ENCODE assay signal across 8 cellular contexts in genomic region chr11:111417766-111418435, GRCh38. TPM values are rescaled to one million over a fixed set of nuclear protein-coding genes. Genes with fewer than 3 reads are reported as not detected.
DNase-seq lines count a peak whose midpoint lies in the region; ATAC-seq and TF ChIP-seq lines count a peak whose summit lies in the region.

No MANE protein-coding gene starts in this region.

- CTCF ChIA-PET in activated CD8-positive, alpha-beta T cell treated with anti-CD3 and anti-CD28 coated beads for 36 hours (lab: Charles Lee), result interaction anchor here (0.7 to 16.6 kb wide), 10 partner anchors 10 to 136 kb away, joined by 3 to 330 read pairs (median 4); partner anchors contain the start of gene POU2AF1

- H3K9me3 Mint-ChIP-seq in activated CD8-positive, alpha-beta T cell treated with anti-CD3 and anti-CD28 coated beads for 36 hours, result no peaks in the 10 kb centered on the region
- H3K9me3 Mint-ChIP-seq in CD14-positive monocyte, result peaks cover 0 to 2% (median 0%) of the 10 kb centered on the region in 7 donors
- no peaks in the 10 kb centered on the region for H3K9me3 Mint-ChIP-seq in chondrocyte (ENCODE audit: low read depth)

- intact Hi-C loops in activated CD8-positive, alpha-beta T cell treated with anti-CD3 and anti-CD28 coated beads for 36 hours (cut with micrococcal nuclease), result loop anchor here (5.0 kb wide), 1 partner anchor 41 kb away; the partner anchor contains the start of gene POU2AF1
- intact Hi-C loops in CD14-positive monocyte (cut with micrococcal nuclease), result no loop called here

- H3K4me3 Mint-ChIP-seq in activated CD8-positive, alpha-beta T cell treated with anti-CD3 and anti-CD28 coated beads for 36 hours, result no peak overlapping the region
- H3K4me3 Mint-ChIP-seq in CD14-positive monocyte, result no peak overlapping the region
- H3K4me3 Mint-ChIP-seq in chondrocyte (ENCODE audit: unreplicated experiment), result no peak overlapping the region

- POLR2A ChIA-PET in activated CD8-positive, alpha-beta T cell treated with anti-CD3 and anti-CD28 coated beads for 36 hours (lab: Charles Lee), result interaction anchor here (0.6 to 1.2 kb wide), 2 partner anchors 39 to 130 kb away, joined by 3 to 9 read pairs; partner anchors contain the start of gene POU2AF1

- no peaks in the 10 kb centered on the region for H3K36me3 Mint-ChIP-seq in activated CD8-positive, alpha-beta T cell treated with anti-CD3 and anti-CD28 coated beads for 36 hours (ENCODE audit: low read depth)
- H3K36me3 Mint-ChIP-seq in CD14-positive monocyte (no peaks in the 10 kb centered on the region), chondrocyte (ENCODE audit: low read depth) (no peaks in the 10 kb centered on the region)

- no peaks in the 10 kb centered on the region for H3K27me3 Mint-ChIP-seq in activated CD8-positive, alpha-beta T cell treated with anti-CD3 and anti-CD28 coated beads for 36 hours
- H3K27me3 Mint-ChIP-seq in CD14-positive monocyte (ENCODE audit: low read depth in 3 of 3), result peaks cover 2 to 7% (median 2%) of the 10 kb centered on the region in 3 donors
- peaks cover 33% of the 10 kb centered on the region for H3K27me3 Mint-ChIP-seq in chondrocyte (ENCODE audit: low read depth)

- no peak for TF ChIP-seq CTCF in activated CD8-positive, alpha-beta T cell treated with anti-CD3 and anti-CD28 coated beads for 36 hours (IDR thresholded peaks at IDR 0.05)
- TF ChIP-seq CTCF in CD14-positive monocyte (IDR thresholded peaks at IDR 0.05), result no peak
- TF ChIP-seq CTCF in chondrocyte (IDR thresholded peaks at IDR 0.05), result no peak

- DNase-seq in activated CD8-positive, alpha-beta T cell treated with anti-CD3 and anti-CD28 coated beads for 36 hours, result no peak
- DNase-seq in left lobe of liver (ENCODE audit: low spot score) (no peak), 8988T (no peak), CD14-positive monocyte (ENCODE audit: low spot score) (no peak), chondrocyte (ENCODE audit: low spot score) (no peak), NCI-H1417 treated with DMSO at 0.1 percent for 48 hours (lab: John Stamatoyannopoulos, UW) (no peak)

- peaks cover 44% of the 10 kb centered on the region for H3K4me1 Mint-ChIP-seq in activated CD8-positive, alpha-beta T cell treated with anti-CD3 and anti-CD28 coated beads for 36 hours (ENCODE audit: low read depth)
- peaks cover 21% of the 10 kb centered on the region for H3K4me1 Mint-ChIP-seq in CD14-positive monocyte
- H3K4me1 Mint-ChIP-seq in chondrocyte (ENCODE audit: low read depth), result peaks cover 4% of the 10 kb centered on the region

- ATAC-seq in GM18517 (IDR thresholded peaks at IDR 0.05; ENCODE audit: unreplicated experiment) (peak; percentile 35), HG02852 (IDR thresholded peaks at IDR 0.05; ENCODE audit: unreplicated experiment) (peak; percentile 39), left lobe of liver (peak; percentile 11)
- no peak for ATAC-seq in activated CD8-positive, alpha-beta T cell treated with anti-CD3 and anti-CD28 coated beads for 36 hours

- peak overlapping the region; percentile 83 for H3K27ac Mint-ChIP-seq in activated CD8-positive, alpha-beta T cell treated with anti-CD3 and anti-CD28 coated beads for 36 hours
- peak overlapping the region in 2 of 7 donors; percentile 33 to 39 for H3K27ac Mint-ChIP-seq in CD14-positive monocyte
- H3K27ac Mint-ChIP-seq in chondrocyte (ENCODE audit: unreplicated experiment), result no peak overlapping the region

RNA-seq across cellular contexts. Expression of gene POU2AF1, which starts 38.8 kb away (rescaled TPM):
- total RNA-seq in activated CD8-positive, alpha-beta T cell treated with anti-CD3 and anti-CD28 coated beads for 36 hours, result 1 to 10 TPM; 3.6 to 4.5 TPM
- total RNA-seq in left lobe of liver (0.38 TPM), chondrocyte (not detected in 3 replicates)
- polyA plus RNA-seq in CD14-positive monocyte, result under 1 TPM; 0.07 to 0.12 TPM
